ENCODE assay signal across 9 cellular contexts in the genomic region with DNA sequence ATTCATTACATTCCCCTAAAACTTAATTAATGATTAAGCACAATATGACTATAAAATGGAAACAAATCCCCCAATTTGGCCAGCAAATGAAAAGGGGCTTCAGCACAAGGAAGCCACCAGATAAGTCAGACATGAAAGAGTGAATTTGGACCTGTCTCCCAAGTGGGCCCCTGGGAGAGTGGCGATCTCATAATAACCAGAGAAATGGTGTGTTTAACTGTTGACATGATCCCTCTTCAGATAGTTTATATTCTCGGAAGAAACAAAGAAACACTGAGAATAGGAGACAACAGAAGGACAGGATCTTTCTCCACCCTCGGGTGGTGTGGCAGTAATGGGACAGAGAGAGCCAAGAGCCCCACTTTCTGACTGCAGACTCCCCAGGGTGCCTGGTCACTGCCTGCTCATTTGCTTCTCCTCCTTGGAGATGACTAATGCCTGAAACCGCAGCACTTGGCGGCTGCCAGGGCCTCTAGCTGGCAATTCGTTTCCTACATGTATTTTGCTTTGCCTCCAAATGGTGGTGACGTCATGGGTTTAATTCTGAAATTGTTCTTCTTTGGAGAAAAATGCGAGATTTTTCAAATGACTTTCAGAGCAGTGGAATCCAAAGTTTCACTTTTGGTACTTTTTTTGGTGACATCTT. TPM values are rescaled to one million over a fixed set of nuclear protein-coding genes. Genes with fewer than 3 reads are reported as not detected.
A peak's percentile ranks its signal among the peaks of the same experiment; 100 is the strongest.
DNase-seq lines count a peak whose midpoint lies in the region; ATAC-seq, FAIRE-seq and TF ChIP-seq lines count a peak whose summit lies in the region.
"Had no signal": no experiment of that assay in that cellular context is flagged by ENCODE, and none has a peak within 500 bp of the region (broad histone marks: within the 10 kb centered on the region; RNA-seq: fewer than 3 reads in every experiment).

No MANE protein-coding gene starts in this region.

- in situ Hi-C loops in astrocyte of the cerebellum (cut with HindIII; ENCODE audit: low sequenced_read_pairs), result no loop called here

- no peak overlapping the region for H3K4me3 ChIP-seq in NB4 (ENCODE audit: low read depth, low read length)
- H3K4me3 ChIP-seq in astrocyte of the cerebellum (ENCODE audit: low read depth, low read length), result no peak overlapping the region

- peak; percentile 96 for DNase-seq in ELR (ENCODE audit: low read depth)
- DNase-seq in NB4 (ENCODE audit: low read depth), result peak; percentile 90
- DNase-seq in astrocyte of the cerebellum (ENCODE audit: low read depth), result peak; percentile 93
- peak; percentile 92 for DNase-seq in myocyte (ENCODE audit: low read depth)
- DNase-seq in D721Med (ENCODE audit: insufficient read length, low spot score), result no peak
- no peak for DNase-seq in SKM-1 treated with dmso at 0.1 percent for 144 hours (lab: John Stamatoyannopoulos, UW; ENCODE audit: unreplicated experiment)

- no peak for FAIRE-seq in D721Med (lab: Jason Lieb, UNC)

- ATAC-seq in HG02840 (IDR thresholded peaks at IDR 0.05; ENCODE audit: low FRiP score, unreplicated experiment) (no peak), HG02678 (IDR thresholded peaks at IDR 0.05; ENCODE audit: unreplicated experiment) (no peak)

- no peak for TF ChIP-seq POLR2A in NB4 (IDR thresholded peaks at IDR 0.05; ENCODE audit: extremely low read depth, insufficient read length)

- no peak for TF ChIP-seq CTCF in NB4 (IDR thresholded peaks at IDR 0.05; ENCODE audit: low read depth, low read length)
- no peak for TF ChIP-seq CTCF in astrocyte of the cerebellum (IDR thresholded peaks at IDR 0.05; ENCODE audit: low read depth, low read length, missing control alignments)
- TF ChIP-seq CTCF in D721Med (IDR thresholded peaks at IDR 0.05; ENCODE audit: insufficient read depth, missing control alignments), result no peak

RNA-seq across cellular contexts. Expression of gene SPP2, which starts 46.4 kb away (rescaled TPM):
- not detected in 2 replicates for total RNA-seq in myocyte
- 0.18 TPM for polyA plus RNA-seq in myocyte (2012)
- total RNA-seq: pulmonary artery endothelial cell had no signal

Comparison
In these comparisons a context has a peak if more than half of its experiments do, and no peak if none do; other contexts are left out.
1. DNase-seq: peak in ELR (single experiment), NB4 (single experiment), astrocyte of the cerebellum (single experiment) and myocyte (single experiment); none in D721Med (single experiment) and SKM-1 treated with dmso at 0.1 percent for 144 hours (single experiment).